ENCODE assay signal across 8 cellular contexts in genomic region chr2:8575011-8575750, GRCh38.
A peak's percentile ranks its signal among the peaks of the same experiment; 100 is the strongest.
DNase-seq lines count a peak whose midpoint lies in the region; ATAC-seq, FAIRE-seq and TF ChIP-seq lines count a peak whose summit lies in the region.

No MANE protein-coding gene starts in this region.

- CTCF ChIA-PET in Calu3 (lab: Charles Lee), result interaction anchor here (1.4 to 1.8 kb wide), 2 partner anchors 9 to 51 kb away, joined by 3 to 5 read pairs; no protein-coding TSS in a partner anchor

- DNase-seq in Calu3, result no peak
- peak; percentile 91 to 97 for DNase-seq in NCI-H524 (lab: John Stamatoyannopoulos, UW)
- DNase-seq in activated gamma-delta T cell (lab: John Stamatoyannopoulos, UW), result peak; percentile 40
- DNase-seq in mesothelial cell of epicardium (ENCODE audit: low spot score in 2 of 2, unreplicated experiment in 2 of 2), result peak in 1 of 2 experiments; percentile 38
- no peak for DNase-seq in NOMO-1 treated with DMSO at 0.1 percent for 48 hours (lab: John Stamatoyannopoulos, UW; ENCODE audit: unreplicated experiment)
- no peak for DNase-seq in RCC 7860 (ENCODE audit: low spot score)

- no peak for FAIRE-seq in RCC 7860 (lab: Jason Lieb, UNC)

- no peak for ATAC-seq in GM19351 (IDR thresholded peaks at IDR 0.05; ENCODE audit: unreplicated experiment)
- no peak for ATAC-seq in HG03097 (IDR thresholded peaks at IDR 0.05; ENCODE audit: low FRiP score, unreplicated experiment)

- H3K36me3 Mint-ChIP-seq in Calu3 (ENCODE audit: insufficient read depth, unreplicated experiment) (no peaks in the 10 kb centered on the region), mesothelial cell of epicardium (no peaks in the 10 kb centered on the region)

- BruUV-seq in Calu3 (replicated peaks; lab: Mats Ljungman, UMichigan), result no TSS peak

- H3K9me3 Mint-ChIP-seq in Calu3 (ENCODE audit: low read depth, unreplicated experiment) (no peaks in the 10 kb centered on the region), mesothelial cell of epicardium (no peaks in the 10 kb centered on the region)

- H3K27me3 Mint-ChIP-seq in Calu3 (ENCODE audit: unreplicated experiment), result no peaks in the 10 kb centered on the region
- no peaks in the 10 kb centered on the region for H3K27me3 Mint-ChIP-seq in mesothelial cell of epicardium (ENCODE audit: low read depth)

- H3K27ac Mint-ChIP-seq in Calu3 (ENCODE audit: unreplicated experiment), result no peak overlapping the region
- H3K27ac Mint-ChIP-seq in mesothelial cell of epicardium, result peak overlapping the region; percentile 47

- peak overlapping the region; percentile 39 for H3K4me3 Mint-ChIP-seq in Calu3 (ENCODE audit: low read depth, unreplicated experiment)
- no peak overlapping the region for H3K4me3 Mint-ChIP-seq in mesothelial cell of epicardium

- intact Hi-C loops in Calu3 (cut with micrococcal nuclease; ENCODE audit: unreplicated experiment), result no loop called here

- peaks cover 14% of the 10 kb centered on the region for H3K4me1 Mint-ChIP-seq in Calu3 (ENCODE audit: low read depth, unreplicated experiment)
- peaks cover 52% of the 10 kb centered on the region for H3K4me1 Mint-ChIP-seq in mesothelial cell of epicardium

- no peak for TF ChIP-seq CTCF in Calu3 (IDR thresholded peaks at IDR 0.05; ENCODE audit: unreplicated experiment)
- TF ChIP-seq CTCF in mesothelial cell of epicardium (IDR thresholded peaks at IDR 0.05; ENCODE audit: unreplicated experiment), result no peak

Comparison
In these comparisons a context has a peak if more than half of its experiments do, and no peak if none do; other contexts are left out.
1. DNase-seq: peak in NCI-H524 (2 of 2) and activated gamma-delta T cell (single experiment); none in Calu3 (single experiment), NOMO-1 treated with DMSO at 0.1 percent for 48 hours (single experiment) and RCC 7860 (single experiment).